Comparison of ENCODE assay signal across 7 cellular contexts in the genomic region with DNA sequence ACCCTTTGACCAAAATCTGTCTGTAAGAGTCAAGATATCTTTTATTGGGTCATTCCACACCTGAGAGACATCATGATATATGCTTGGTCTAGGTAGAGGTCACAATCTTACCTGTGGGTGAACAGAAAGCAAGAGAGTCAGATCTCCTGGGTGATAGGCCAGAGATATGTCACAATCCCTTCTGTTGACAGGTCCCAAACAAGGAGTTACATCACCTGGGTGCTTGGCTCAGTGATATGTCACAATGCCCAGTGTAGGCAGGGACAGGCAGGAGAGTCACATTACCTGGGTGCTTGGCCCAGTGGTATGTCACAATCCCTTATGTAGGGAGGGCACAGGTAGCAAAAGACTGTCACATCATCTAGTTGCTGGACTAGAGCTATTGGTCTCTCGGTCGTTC.
"Had no signal": no experiment of that assay in that cellular context is flagged by ENCODE, and none has a peak within 500 bp of the region (broad histone marks: within the 10 kb centered on the region; RNA-seq: fewer than 3 reads in every experiment).

No MANE protein-coding gene starts in this region.

- ATAC-seq: GM23338, K562 had no signal

- H3K27ac ChIP-seq: HL-60 had no signal

- DNase-seq: H9, HCEC 1CT, IMR-90, KG1 had no signal

- H3K4me3 ChIP-seq: GM23338, K562 had no signal
